In the genomic region with DNA sequence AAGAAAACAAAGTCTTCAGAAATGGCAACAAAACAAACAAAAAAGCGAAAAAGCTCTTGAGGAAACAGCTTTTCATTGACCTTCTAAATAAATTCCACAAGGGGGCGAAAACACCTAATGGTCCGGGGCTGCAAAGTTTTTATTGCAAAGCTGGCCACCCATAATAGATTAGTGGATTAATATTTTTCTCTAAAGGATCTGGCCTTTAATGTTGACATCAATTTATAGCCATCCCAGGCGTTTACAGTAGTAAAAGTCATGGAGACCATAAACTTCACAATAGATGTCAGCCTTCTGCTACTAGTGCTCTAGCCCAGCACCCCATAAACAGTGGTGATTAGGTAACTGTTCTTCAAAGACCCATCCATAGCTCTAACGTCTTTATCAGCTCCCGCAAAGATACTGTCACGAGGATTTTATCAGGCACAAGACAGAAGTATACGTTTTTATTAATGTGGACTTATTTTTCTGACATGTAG, we compare ENCODE assay signal across 8 cellular contexts. TPM values are rescaled to one million over a fixed set of nuclear protein-coding genes. Genes with fewer than 3 reads are reported as not detected.
DNase-seq lines count a peak whose midpoint lies in the region; ATAC-seq, FAIRE-seq and TF ChIP-seq lines count a peak whose summit lies in the region.

No MANE protein-coding gene starts in this region.

- H3K4me1 Mint-ChIP-seq in activated naive CD8-positive, alpha-beta T cell (ENCODE audit: low read depth) = peaks cover 52% of the 10 kb centered on the region

- H3K27me3 Mint-ChIP-seq in activated naive CD8-positive, alpha-beta T cell = no peaks in the 10 kb centered on the region

- peak; percentile 31 for TF ChIP-seq CTCF in AG04449 (IDR thresholded peaks at IDR 0.05; ENCODE audit: insufficient read depth, low read length, missing control alignments)
- TF ChIP-seq CTCF in right atrium auricular region (IDR thresholded peaks at IDR 0.05) = peak; percentile 6 to 82

- peak overlapping the region; percentile 92 for H3K27ac Mint-ChIP-seq in activated naive CD8-positive, alpha-beta T cell

- H3K4me3 ChIP-seq in AG04449 (ENCODE audit: low read depth, low read length) (no peak overlapping the region), right atrium auricular region (no peak overlapping the region), skeletal muscle satellite cell (ENCODE audit: low read length) (no peak overlapping the region)

- no peaks in the 10 kb centered on the region for H3K36me3 Mint-ChIP-seq in activated naive CD8-positive, alpha-beta T cell

- no peak for ATAC-seq in HG03469 (IDR thresholded peaks at IDR 0.05; ENCODE audit: unreplicated experiment)

- H3K4me1 ChIP-seq in right atrium auricular region (peaks cover 0 to 29% of the 10 kb centered on the region in 2 donors), skeletal muscle satellite cell (ENCODE audit: control insufficient read depth, insufficient read depth, low read length) (peaks cover 19% of the 10 kb centered on the region)

- DNase-seq in AG04449 (ENCODE audit: low read depth, low spot score) (no peak), GM04504 (ENCODE audit: low read depth) (peak; percentile 82), NCI-H2227 treated with DMSO at 0.1 percent for 48 hours (lab: John Stamatoyannopoulos, UW) (peak; percentile 36), right atrium auricular region (ENCODE audit: low spot score) (no peak), GM19239 (ENCODE audit: insufficient read length, low spot score) (no peak)

- peak overlapping the region; percentile 43 to 96 for H3K27ac ChIP-seq in right atrium auricular region

- peak overlapping the region; percentile 93 for H3K4me2 ChIP-seq in skeletal muscle satellite cell (ENCODE audit: low read length)

- H3K9me3 ChIP-seq in right atrium auricular region (no peaks in the 10 kb centered on the region), skeletal muscle satellite cell (replicated peaks; ENCODE audit: low read length) (no peaks in the 10 kb centered on the region)

- CTCF ChIA-PET in AG04449 (lab: Yijun Ruan, JAX) = interaction anchor here (0.6 to 2.2 kb wide), 23 partner anchors 14 to 1081 kb away, joined by 3 to 9 read pairs (median 4); no protein-coding TSS in a partner anchor

- peak overlapping the region; percentile 94 for H3K9ac ChIP-seq in skeletal muscle satellite cell (ENCODE audit: low read depth, low read length)

- H3K9me3 Mint-ChIP-seq in activated naive CD8-positive, alpha-beta T cell (ENCODE audit: low read depth) = no peaks in the 10 kb centered on the region

- H3K4me3 Mint-ChIP-seq in activated naive CD8-positive, alpha-beta T cell = peak overlapping the region; percentile 65

- FAIRE-seq in GM19239 (lab: Jason Lieb, UNC) = no peak

- peaks cover 30% of the 10 kb centered on the region for H3K36me3 ChIP-seq in right atrium auricular region
- H3K36me3 ChIP-seq in skeletal muscle satellite cell (ENCODE audit: insufficient read depth, low read length) = peaks cover 30% of the 10 kb centered on the region

- POLR2A ChIA-PET in AG04449 (lab: Yijun Ruan, JAX) = interaction anchor here (0.5 to 2.1 kb wide), 23 partner anchors 9 to 1169 kb away, joined by 3 to 13 read pairs (median 4); no protein-coding TSS in a partner anchor

- H3K27me3 ChIP-seq in right atrium auricular region (no peaks in the 10 kb centered on the region), skeletal muscle satellite cell (ENCODE audit: control insufficient read depth, insufficient read depth, low read length) (no peaks in the 10 kb centered on the region)

RNA-seq across cellular contexts. Expression of gene CITED2, which starts 4.8 kb away (rescaled TPM):
- 100 to 1,000 TPM; 119 to 208 TPM for total RNA-seq in right atrium auricular region
- total RNA-seq in skeletal muscle satellite cell (2012; rRNA removed) = 85.2 and 86.9 TPM in 2 replicates

Comparison
In these comparisons a context has a peak if more than half of its experiments do, and no peak if none do; other contexts are left out.
1. DNase-seq: peak in GM04504 (single experiment) and NCI-H2227 treated with DMSO at 0.1 percent for 48 hours (single experiment); none in AG04449 (single experiment), right atrium auricular region (single experiment) and GM19239 (single experiment).